In the genomic region with DNA sequence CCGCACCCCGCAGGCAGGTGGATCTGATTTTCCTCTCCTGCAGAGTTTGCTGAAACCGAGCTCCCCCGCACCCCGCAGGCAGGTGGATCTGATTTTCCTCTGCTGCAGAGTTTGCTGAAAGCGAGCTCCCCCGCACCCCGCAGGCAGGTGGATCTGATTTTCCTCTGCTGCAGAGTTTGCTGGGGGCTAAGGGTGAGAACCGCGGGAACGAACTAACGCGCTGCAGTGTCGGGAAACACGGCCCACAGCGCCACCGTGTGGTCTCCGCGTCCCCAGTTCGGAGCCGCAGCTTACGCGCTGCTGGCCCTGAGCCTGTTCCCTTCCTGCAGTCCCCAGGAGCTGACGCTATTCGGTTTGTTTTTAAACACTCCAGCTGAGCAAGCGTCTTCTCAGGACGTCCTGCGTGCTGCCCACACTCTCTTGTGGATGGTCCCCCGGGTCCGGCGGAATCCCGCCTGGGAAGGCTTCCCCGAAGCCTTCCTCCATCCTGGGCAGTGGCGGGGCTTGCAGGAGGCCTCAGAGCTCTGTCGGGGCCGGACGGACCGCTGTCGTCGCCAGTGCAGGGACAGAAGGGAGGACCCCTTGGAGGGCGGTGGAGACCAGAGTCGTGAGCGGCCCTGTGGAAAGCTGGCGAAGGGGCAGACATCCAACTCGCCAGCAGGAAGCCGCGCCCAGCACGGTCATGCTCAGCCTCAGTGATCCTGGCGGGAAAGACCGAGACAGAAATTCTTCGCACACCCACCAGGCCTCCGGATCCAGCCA, we compare ENCODE assay signal across 1 cellular context.
TF ChIP-seq lines count a peak whose summit lies in the region.

No MANE protein-coding gene starts in this region.

TF ChIP-seq in HepG2, 621 proteins besides CTCF, POLR2A, EP300 and RAD21 (continued from another document and continues in another):
- TF ChIP-seq ZNF749 (CRISPR knock-in tag; IDR thresholded peaks at IDR 0.05; ENCODE audit: borderline replicate concordance) (no peak), ZSCAN12 (CRISPR knock-in tag; IDR thresholded peaks at IDR 0.05) (no peak), MIXL1 (CRISPR knock-in tag; IDR thresholded peaks at IDR 0.05) (no peak), PHF20 (CRISPR knock-in tag; IDR thresholded peaks at IDR 0.05) (no peak), NFYB (CRISPR knock-in tag; IDR thresholded peaks at IDR 0.05) (no peak), ZFY (CRISPR knock-in tag; IDR thresholded peaks at IDR 0.05) (peak; percentile 34; the same call in 1 of the 2 replicates), ATRX (CRISPR knock-in tag; IDR thresholded peaks at IDR 0.05; ENCODE audit: borderline replicate concordance) (no peak), ZNF816 (CRISPR knock-in tag; IDR thresholded peaks at IDR 0.05; ENCODE audit: borderline replicate concordance) (no peak), ZNF83 (CRISPR knock-in tag; IDR thresholded peaks at IDR 0.05; ENCODE audit: borderline replicate concordance) (no peak), ZNF670 (CRISPR knock-in tag; IDR thresholded peaks at IDR 0.05; ENCODE audit: borderline replicate concordance) (no peak), ZNF160 (CRISPR knock-in tag; IDR thresholded peaks at IDR 0.05) (no peak), MBD4 (IDR thresholded peaks at IDR 0.05; ENCODE audit: borderline replicate concordance, low read length) (no peak), ZNF674 (CRISPR knock-in tag; IDR thresholded peaks at IDR 0.05; ENCODE audit: low read depth) (no peak), ZNF709 (CRISPR knock-in tag; IDR thresholded peaks at IDR 0.05) (no peak), MAFF (IDR thresholded peaks at IDR 0.05; ENCODE audit: low read depth, low read length) (no peak), PLRG1 (conservative IDR thresholded peaks at IDR 0.05) (no peak), ZNF17 (CRISPR knock-in tag; IDR thresholded peaks at IDR 0.05) (no peak), HDAC1 (CRISPR knock-in tag; IDR thresholded peaks at IDR 0.05) (no peak), RNF2 (conservative IDR thresholded peaks at IDR 0.05; ENCODE audit: low read depth) (peak; percentile 53; the same call in 1 of the 2 replicates), TOE1 (CRISPR knock-in tag; IDR thresholded peaks at IDR 0.05) (no peak), ZNF383 (CRISPR knock-in tag; IDR thresholded peaks at IDR 0.05; ENCODE audit: borderline replicate concordance) (no peak), RFX1 (IDR thresholded peaks at IDR 0.05) (no peak), LCORL (IDR thresholded peaks at IDR 0.05) (no peak), LCORL (CRISPR knock-in tag; IDR thresholded peaks at IDR 0.05) (no peak), ZNF75D (CRISPR knock-in tag; IDR thresholded peaks at IDR 0.05; ENCODE audit: borderline replicate concordance) (no peak), ARNT (IDR thresholded peaks at IDR 0.05) (no peak), ATF7-NPFF (CRISPR knock-in tag; IDR thresholded peaks at IDR 0.05; ENCODE audit: low read depth) (no peak), MAFG (CRISPR knock-in tag; IDR thresholded peaks at IDR 0.05) (no peak), AHR (CRISPR knock-in tag; IDR thresholded peaks at IDR 0.05) (no peak), FOXA1 (IDR thresholded peaks at IDR 0.05) (no peak), FOXA1 (CRISPR knock-in tag; IDR thresholded peaks at IDR 0.05) (0 out of 2 replicates have a peak, but pooled peaks have one; percentile 15), ZSCAN22 (CRISPR knock-in tag; IDR thresholded peaks at IDR 0.05) (no peak), NRL (CRISPR knock-in tag; IDR thresholded peaks at IDR 0.05; ENCODE audit: borderline replicate concordance) (no peak), ZNF230 (CRISPR knock-in tag; IDR thresholded peaks at IDR 0.05) (no peak), ZIK1 (CRISPR knock-in tag; IDR thresholded peaks at IDR 0.05; ENCODE audit: borderline replicate concordance, low read depth) (0 out of 2 replicates have a peak, but pooled peaks have one; percentile 37), KLF6 (CRISPR knock-in tag; IDR thresholded peaks at IDR 0.05) (no peak), ZNF614 (CRISPR knock-in tag; IDR thresholded peaks at IDR 0.05; ENCODE audit: borderline replicate concordance) (no peak), ASH2L (IDR thresholded peaks at IDR 0.05; ENCODE audit: insufficient read length, low read depth, low read length) (no peak), ZNF451 (CRISPR knock-in tag; IDR thresholded peaks at IDR 0.05) (no peak)
- TF ChIP-seq, protein P1, sequence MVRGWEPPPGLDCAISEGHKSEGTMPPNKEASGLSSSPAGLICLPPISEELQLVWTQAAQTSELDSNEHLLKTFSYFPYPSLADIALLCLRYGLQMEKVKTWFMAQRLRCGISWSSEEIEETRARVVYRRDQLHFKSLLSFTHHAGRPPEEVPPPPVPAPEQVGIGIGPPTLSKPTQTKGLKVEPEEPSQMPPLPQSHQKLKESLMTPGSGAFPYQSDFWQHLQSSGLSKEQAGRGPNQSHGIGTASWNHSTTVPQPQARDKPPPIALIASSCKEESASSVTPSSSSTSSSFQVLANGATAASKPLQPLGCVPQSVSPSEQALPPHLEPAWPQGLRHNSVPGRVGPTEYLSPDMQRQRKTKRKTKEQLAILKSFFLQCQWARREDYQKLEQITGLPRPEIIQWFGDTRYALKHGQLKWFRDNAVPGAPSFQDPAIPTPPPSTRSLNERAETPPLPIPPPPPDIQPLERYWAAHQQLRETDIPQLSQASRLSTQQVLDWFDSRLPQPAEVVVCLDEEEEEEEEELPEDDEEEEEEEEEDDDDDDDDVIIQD (CRISPR knock-in tag; IDR thresholded peaks at IDR 0.05; ENCODE audit: low read depth), result no peak
- TF ChIP-seq, protein P2, sequence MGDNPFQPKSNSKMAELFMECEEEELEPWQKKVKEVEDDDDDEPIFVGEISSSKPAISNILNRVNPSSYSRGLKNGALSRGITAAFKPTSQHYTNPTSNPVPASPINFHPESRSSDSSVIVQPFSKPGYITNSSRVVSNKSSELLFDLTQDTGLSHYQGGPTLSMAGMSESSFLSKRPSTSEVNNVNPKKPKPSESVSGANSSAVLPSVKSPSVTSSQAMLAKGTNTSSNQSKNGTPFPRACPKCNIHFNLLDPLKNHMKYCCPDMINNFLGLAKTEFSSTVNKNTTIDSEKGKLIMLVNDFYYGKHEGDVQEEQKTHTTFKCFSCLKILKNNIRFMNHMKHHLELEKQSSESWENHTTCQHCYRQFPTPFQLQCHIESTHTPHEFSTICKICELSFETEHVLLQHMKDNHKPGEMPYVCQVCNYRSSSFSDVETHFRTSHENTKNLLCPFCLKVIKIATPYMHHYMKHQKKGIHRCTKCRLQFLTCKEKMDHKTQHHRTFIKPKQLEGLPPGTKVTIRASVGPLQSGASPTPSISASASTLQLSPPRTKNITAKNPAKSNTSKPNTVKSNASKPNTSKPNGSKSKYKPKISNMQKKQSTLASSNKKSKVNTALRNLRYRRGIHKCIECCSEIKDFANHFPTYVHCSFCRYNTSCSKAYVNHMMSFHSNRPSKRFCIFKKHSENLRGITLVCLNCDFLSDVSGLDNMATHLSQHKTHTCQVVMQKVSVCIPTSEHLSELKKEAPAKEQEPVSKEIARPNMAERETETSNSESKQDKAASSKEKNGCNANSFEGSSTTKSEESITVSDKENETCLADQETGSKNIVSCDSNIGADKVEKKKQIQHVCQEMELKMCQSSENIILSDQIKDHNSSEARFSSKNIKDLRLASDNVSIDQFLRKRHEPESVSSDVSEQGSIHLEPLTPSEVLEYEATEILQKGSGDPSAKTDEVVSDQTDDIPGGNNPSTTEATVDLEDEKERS (CRISPR knock-in tag; IDR thresholded peaks at IDR 0.05), result no peak
- TF ChIP-seq, protein P3, sequence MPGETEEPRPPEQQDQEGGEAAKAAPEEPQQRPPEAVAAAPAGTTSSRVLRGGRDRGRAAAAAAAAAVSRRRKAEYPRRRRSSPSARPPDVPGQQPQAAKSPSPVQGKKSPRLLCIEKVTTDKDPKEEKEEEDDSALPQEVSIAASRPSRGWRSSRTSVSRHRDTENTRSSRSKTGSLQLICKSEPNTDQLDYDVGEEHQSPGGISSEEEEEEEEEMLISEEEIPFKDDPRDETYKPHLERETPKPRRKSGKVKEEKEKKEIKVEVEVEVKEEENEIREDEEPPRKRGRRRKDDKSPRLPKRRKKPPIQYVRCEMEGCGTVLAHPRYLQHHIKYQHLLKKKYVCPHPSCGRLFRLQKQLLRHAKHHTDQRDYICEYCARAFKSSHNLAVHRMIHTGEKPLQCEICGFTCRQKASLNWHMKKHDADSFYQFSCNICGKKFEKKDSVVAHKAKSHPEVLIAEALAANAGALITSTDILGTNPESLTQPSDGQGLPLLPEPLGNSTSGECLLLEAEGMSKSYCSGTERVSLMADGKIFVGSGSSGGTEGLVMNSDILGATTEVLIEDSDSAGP (CRISPR knock-in tag; IDR thresholded peaks at IDR 0.05; ENCODE audit: borderline replicate concordance), result no peak
- TF ChIP-seq, protein P4, sequence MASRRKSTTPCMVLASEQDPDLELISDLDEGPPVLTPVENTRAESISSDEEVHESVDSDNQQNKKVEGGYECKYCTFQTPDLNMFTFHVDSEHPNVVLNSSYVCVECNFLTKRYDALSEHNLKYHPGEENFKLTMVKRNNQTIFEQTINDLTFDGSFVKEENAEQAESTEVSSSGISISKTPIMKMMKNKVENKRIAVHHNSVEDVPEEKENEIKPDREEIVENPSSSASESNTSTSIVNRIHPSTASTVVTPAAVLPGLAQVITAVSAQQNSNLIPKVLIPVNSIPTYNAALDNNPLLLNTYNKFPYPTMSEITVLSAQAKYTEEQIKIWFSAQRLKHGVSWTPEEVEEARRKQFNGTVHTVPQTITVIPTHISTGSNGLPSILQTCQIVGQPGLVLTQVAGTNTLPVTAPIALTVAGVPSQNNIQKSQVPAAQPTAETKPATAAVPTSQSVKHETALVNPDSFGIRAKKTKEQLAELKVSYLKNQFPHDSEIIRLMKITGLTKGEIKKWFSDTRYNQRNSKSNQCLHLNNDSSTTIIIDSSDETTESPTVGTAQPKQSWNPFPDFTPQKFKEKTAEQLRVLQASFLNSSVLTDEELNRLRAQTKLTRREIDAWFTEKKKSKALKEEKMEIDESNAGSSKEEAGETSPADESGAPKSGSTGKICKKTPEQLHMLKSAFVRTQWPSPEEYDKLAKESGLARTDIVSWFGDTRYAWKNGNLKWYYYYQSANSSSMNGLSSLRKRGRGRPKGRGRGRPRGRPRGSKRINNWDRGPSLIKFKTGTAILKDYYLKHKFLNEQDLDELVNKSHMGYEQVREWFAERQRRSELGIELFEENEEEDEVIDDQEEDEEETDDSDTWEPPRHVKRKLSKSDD (CRISPR knock-in tag; IDR thresholded peaks at IDR 0.05; ENCODE audit: low read depth), result no peak
- TF ChIP-seq, protein P5, sequence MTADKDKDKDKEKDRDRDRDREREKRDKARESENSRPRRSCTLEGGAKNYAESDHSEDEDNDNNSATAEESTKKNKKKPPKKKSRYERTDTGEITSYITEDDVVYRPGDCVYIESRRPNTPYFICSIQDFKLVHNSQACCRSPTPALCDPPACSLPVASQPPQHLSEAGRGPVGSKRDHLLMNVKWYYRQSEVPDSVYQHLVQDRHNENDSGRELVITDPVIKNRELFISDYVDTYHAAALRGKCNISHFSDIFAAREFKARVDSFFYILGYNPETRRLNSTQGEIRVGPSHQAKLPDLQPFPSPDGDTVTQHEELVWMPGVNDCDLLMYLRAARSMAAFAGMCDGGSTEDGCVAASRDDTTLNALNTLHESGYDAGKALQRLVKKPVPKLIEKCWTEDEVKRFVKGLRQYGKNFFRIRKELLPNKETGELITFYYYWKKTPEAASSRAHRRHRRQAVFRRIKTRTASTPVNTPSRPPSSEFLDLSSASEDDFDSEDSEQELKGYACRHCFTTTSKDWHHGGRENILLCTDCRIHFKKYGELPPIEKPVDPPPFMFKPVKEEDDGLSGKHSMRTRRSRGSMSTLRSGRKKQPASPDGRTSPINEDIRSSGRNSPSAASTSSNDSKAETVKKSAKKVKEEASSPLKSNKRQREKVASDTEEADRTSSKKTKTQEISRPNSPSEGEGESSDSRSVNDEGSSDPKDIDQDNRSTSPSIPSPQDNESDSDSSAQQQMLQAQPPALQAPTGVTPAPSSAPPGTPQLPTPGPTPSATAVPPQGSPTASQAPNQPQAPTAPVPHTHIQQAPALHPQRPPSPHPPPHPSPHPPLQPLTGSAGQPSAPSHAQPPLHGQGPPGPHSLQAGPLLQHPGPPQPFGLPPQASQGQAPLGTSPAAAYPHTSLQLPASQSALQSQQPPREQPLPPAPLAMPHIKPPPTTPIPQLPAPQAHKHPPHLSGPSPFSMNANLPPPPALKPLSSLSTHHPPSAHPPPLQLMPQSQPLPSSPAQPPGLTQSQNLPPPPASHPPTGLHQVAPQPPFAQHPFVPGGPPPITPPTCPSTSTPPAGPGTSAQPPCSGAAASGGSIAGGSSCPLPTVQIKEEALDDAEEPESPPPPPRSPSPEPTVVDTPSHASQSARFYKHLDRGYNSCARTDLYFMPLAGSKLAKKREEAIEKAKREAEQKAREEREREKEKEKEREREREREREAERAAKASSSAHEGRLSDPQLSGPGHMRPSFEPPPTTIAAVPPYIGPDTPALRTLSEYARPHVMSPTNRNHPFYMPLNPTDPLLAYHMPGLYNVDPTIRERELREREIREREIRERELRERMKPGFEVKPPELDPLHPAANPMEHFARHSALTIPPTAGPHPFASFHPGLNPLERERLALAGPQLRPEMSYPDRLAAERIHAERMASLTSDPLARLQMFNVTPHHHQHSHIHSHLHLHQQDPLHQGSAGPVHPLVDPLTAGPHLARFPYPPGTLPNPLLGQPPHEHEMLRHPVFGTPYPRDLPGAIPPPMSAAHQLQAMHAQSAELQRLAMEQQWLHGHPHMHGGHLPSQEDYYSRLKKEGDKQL (CRISPR knock-in tag; IDR thresholded peaks at IDR 0.05; ENCODE audit: low read depth), result no peak
- TF ChIP-seq, protein P6, sequence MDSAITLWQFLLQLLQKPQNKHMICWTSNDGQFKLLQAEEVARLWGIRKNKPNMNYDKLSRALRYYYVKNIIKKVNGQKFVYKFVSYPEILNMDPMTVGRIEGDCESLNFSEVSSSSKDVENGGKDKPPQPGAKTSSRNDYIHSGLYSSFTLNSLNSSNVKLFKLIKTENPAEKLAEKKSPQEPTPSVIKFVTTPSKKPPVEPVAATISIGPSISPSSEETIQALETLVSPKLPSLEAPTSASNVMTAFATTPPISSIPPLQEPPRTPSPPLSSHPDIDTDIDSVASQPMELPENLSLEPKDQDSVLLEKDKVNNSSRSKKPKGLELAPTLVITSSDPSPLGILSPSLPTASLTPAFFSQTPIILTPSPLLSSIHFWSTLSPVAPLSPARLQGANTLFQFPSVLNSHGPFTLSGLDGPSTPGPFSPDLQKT (CRISPR knock-in tag; IDR thresholded peaks at IDR 0.05; ENCODE audit: borderline replicate concordance), result no peak
- TF ChIP-seq, protein P7, sequence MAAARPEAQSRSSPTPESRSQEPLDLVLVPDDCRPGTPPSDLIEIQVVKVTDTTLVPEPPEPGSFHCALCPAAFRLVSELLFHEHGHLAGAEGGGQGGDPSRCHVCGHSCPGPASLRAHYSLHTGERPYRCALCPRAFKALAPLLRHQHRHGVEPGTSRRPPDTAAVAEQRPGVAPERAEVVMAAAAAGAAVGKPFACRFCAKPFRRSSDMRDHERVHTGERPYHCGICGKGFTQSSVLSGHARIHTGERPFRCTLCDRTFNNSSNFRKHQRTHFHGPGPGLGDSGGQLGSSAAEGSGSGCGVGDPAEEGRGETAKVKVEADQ (CRISPR knock-in tag; IDR thresholded peaks at IDR 0.05; ENCODE audit: borderline replicate concordance), result no peak
- TF ChIP-seq, protein P8, sequence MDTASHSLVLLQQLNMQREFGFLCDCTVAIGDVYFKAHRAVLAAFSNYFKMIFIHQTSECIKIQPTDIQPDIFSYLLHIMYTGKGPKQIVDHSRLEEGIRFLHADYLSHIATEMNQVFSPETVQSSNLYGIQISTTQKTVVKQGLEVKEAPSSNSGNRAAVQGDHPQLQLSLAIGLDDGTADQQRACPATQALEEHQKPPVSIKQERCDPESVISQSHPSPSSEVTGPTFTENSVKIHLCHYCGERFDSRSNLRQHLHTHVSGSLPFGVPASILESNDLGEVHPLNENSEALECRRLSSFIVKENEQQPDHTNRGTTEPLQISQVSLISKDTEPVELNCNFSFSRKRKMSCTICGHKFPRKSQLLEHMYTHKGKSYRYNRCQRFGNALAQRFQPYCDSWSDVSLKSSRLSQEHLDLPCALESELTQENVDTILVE (CRISPR knock-in tag; IDR thresholded peaks at IDR 0.05), result no peak
